In the genomic region with DNA sequence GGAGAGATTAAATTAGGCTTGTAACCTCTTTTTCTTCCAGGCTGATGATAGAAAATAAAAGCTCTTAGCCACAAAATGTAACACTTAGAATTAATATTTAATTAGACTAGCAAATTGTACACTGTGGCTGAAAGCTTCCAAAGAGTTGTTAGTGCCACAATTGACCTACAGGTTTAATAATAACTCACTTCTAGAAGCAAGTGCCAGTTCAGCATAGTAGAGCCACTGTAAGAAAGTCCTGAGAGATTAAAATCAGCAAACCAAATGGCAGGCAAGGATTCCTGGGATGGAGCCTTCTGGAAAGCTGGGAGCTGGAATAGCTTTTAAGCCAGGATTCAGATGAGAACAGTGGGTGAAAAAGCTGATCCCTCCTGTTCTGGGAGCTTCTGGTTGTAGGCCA, we compare ENCODE assay signal across 23 cellular contexts.
DNase-seq lines count a peak whose midpoint lies in the region; ATAC-seq lines count a peak whose summit lies in the region.
"Had no signal": no experiment of that assay in that cellular context is flagged by ENCODE, and none has a peak within 500 bp of the region (broad histone marks: within the 10 kb centered on the region; RNA-seq: fewer than 3 reads in every experiment).

No MANE protein-coding gene starts in this region.

- ATAC-seq in GM21423 (IDR thresholded peaks at IDR 0.05; ENCODE audit: unreplicated experiment), result peak; percentile 52
- ATAC-seq: activated T-cell treated with anti-CD3 and anti-CD28 coated beads, Interleukin-2, amount 50 U/mL, for 72 hours; heart left ventricle; natural killer cell had no signal

- DNase-seq in NCI-H446 treated with DMSO at 0.1 percent for 48 hours (lab: John Stamatoyannopoulos, UW) (peak; percentile 82), cortex of kidney (lab: John Stamatoyannopoulos, UW) (peak; percentile 2), mucosa of gallbladder (ENCODE audit: low spot score) (peak; percentile 13), NCI-H1048 (lab: John Stamatoyannopoulos, UW) (no peak), DMS79 (lab: John Stamatoyannopoulos, UW) (no peak)
- no peak for DNase-seq in stimulated activated CD4-positive, alpha-beta T cell treated with anti-CD3 and anti-CD28 coated beads, Interleukin-15, amount 100 ng/mL, for 24 hours
- DNase-seq: activated B cell treated with CpG ODN at 0.5 μM for 24 hours; activated CD4-positive, alpha-beta T cell treated with anti-CD3 and anti-CD28 coated beads, Interleukin-2, amount 50 U/mL, for 48 hours; activated T-cell treated with anti-CD3 and anti-CD28 coated beads, Interleukin-2, amount 50 U/mL, for 72 hours; COR-L47; erythroblast; H7; heart left ventricle; KBM-7; natural killer cell; NCI-H1105 treated with DMSO at 0.1 percent for 48 hours; NCI-H2081; NCI-H345; OCI-M1; stimulated activated naive CD4-positive, alpha-beta T cell; T-helper 1 cell; upper lobe of left lung had no signal

Comparison
In these comparisons a context has a peak if more than half of its experiments do, and no peak if none do; other contexts are left out.
1. DNase-seq: peak in NCI-H446 treated with DMSO at 0.1 percent for 48 hours (single experiment), cortex of kidney (single experiment) and mucosa of gallbladder (single experiment); none in NCI-H1048 (single experiment), stimulated activated CD4-positive, alpha-beta T cell treated with anti-CD3 and anti-CD28 coated beads, Interleukin-15, amount 100 ng/mL, for 24 hours (single experiment) and DMS79 (single experiment).